ENCODE assay signal across 8 cellular contexts in the genomic region with DNA sequence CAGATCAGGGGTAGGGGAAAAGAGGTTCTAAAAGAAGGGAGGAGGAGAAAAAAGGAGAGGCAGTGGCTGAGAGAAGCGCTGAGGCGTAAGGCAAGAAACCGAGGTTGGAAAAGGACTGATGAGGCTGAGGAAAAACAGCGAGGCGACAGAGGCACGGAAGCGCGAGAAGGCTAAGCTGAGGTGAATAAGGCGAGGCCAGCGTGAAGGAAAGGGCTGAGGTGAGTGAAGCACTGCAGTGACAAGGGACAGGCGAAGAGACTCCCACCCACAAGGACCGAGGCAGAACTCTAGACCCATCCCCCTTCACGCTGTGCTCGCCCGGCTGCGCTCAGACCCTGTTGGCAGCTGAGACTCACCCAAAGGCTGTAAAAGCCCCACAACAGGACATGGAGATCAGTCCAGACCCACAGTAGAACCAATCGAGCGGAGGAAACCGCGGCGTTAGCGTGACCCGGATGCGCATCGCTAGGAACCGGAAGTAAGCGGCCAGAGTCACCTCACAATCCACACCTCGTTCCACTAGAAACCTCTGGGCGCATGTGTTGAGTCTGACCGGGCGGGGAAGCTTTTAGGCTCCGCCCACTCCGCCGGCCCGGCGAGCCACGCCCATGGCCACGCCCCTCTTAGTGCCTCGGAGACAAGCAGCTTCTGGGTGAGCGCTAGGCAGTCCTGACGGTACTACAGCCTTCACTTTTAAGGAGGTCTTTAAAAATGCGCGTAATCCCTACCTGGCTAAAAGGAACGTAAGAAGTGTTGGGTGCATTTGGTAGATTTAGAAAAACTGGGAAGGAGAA. TPM values are rescaled to one million over a fixed set of nuclear protein-coding genes. Genes with fewer than 3 reads are reported as not detected.
DNase-seq lines count a peak whose midpoint lies in the region; FAIRE-seq and TF ChIP-seq lines count a peak whose summit lies in the region.

A gene with protein sequence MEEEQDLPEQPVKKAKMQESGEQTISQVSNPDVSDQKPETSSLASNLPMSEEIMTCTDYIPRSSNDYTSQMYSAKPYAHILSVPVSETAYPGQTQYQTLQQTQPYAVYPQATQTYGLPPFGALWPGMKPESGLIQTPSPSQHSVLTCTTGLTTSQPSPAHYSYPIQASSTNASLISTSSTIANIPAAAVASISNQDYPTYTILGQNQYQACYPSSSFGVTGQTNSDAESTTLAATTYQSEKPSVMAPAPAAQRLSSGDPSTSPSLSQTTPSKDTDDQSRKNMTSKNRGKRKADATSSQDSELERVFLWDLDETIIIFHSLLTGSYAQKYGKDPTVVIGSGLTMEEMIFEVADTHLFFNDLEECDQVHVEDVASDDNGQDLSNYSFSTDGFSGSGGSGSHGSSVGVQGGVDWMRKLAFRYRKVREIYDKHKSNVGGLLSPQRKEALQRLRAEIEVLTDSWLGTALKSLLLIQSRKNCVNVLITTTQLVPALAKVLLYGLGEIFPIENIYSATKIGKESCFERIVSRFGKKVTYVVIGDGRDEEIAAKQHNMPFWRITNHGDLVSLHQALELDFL (minus strand): TSS at position 443 of the 794 bp plus-strand sequence. CDS start 30,584 bp downstream, outside the sequence.

- no peak within 1 kb of the TSS for H3K14ac ChIP-seq in neuronal stem cell (ENCODE audit: low read length)

- peak within 1 kb of the TSS; percentile 1 for H2AK5ac ChIP-seq in neuronal stem cell (ENCODE audit: low read depth, low read length)

- H2BK120ac ChIP-seq in neuronal stem cell (ENCODE audit: low read depth, low read length) = no peak within 1 kb of the TSS

- H3K4me3 ChIP-seq in HFF-Myc (replicated peaks; ENCODE audit: low read depth, low read length) (peak within 1 kb of the TSS; percentile 72), neuronal stem cell (ENCODE audit: low read length in 2 of 2) (peak within 1 kb of the TSS; percentile 68 to 85)

- intact Hi-C loops in activated naive CD4-positive, alpha-beta T cell treated with anti-CD3 and anti-CD28 coated beads for 36 hours (cut with micrococcal nuclease) = loop anchor here (1.0 to 2.0 kb wide), 6 partner anchors 26 to 465 kb away; partner anchors contain the start of gene TRNAU1AP

- peak within 1 kb of the TSS; percentile 90 for H2AFZ ChIP-seq in neuronal stem cell (ENCODE audit: low read length)

- H3K27ac Mint-ChIP-seq in activated naive CD4-positive, alpha-beta T cell treated with anti-CD3 and anti-CD28 coated beads for 36 hours = peak within 1 kb of the TSS; percentile 87

- H3K4me2 ChIP-seq in neuronal stem cell (ENCODE audit: insufficient read depth, low read length, poor library complexity, severe bottlenecking) = peak within 1 kb of the TSS; percentile 89

- no peaks in the 10 kb centered on the region for H3K36me3 ChIP-seq in neuronal stem cell (replicated peaks in 1 of 2; ENCODE audit: control insufficient read depth in 2 of 2, insufficient read depth in 2 of 2, low read length in 2 of 2)

- H3K9me3 ChIP-seq in neuronal stem cell (replicated peaks in 1 of 2; ENCODE audit: control insufficient read depth in 2 of 2, insufficient read depth in 1 of 2, low read depth in 1 of 2, low read length in 2 of 2) = no peaks in the 10 kb centered on the region

- peak within 1 kb of the TSS; percentile 16 for H3K23ac ChIP-seq in neuronal stem cell (ENCODE audit: low read depth, low read length, poor library complexity)

- no peaks in the 10 kb centered on the region for H3K4me1 ChIP-seq in neuronal stem cell (ENCODE audit: control insufficient read depth in 2 of 2, insufficient read depth in 1 of 2, low read depth in 1 of 2, low read length in 2 of 2)

- no peak for FAIRE-seq in frontal cortex (lab: Jason Lieb, UNC)

- H3K4me1 Mint-ChIP-seq in activated naive CD4-positive, alpha-beta T cell treated with anti-CD3 and anti-CD28 coated beads for 36 hours (ENCODE audit: low read depth) = peaks cover 25% of the 10 kb centered on the region

- H3K27me3 Mint-ChIP-seq in activated naive CD4-positive, alpha-beta T cell treated with anti-CD3 and anti-CD28 coated beads for 36 hours (ENCODE audit: low read depth) = peaks cover 3% of the 10 kb centered on the region

- H3K79me1 ChIP-seq in neuronal stem cell (ENCODE audit: low read depth, low read length) = no peaks in the 10 kb centered on the region

- no peak within 1 kb of the TSS for H4K91ac ChIP-seq in neuronal stem cell (ENCODE audit: low read depth, low read length, poor library complexity)

- H3K36me3 Mint-ChIP-seq in activated naive CD4-positive, alpha-beta T cell treated with anti-CD3 and anti-CD28 coated beads for 36 hours (ENCODE audit: low read depth) = no peaks in the 10 kb centered on the region

- peak within 1 kb of the TSS; percentile 93 for H3K9ac ChIP-seq in neuronal stem cell (ENCODE audit: low read depth, low read length, poor library complexity)

- TF ChIP-seq CTCF in HFF-Myc (IDR thresholded peaks at IDR 0.05; ENCODE audit: low read depth, low read length, missing control alignments) (no peak), subcutaneous adipose tissue (IDR thresholded peaks at IDR 0.05; ENCODE audit: low read depth) (no peak)

- no peak within 1 kb of the TSS for H3K4ac ChIP-seq in neuronal stem cell (ENCODE audit: low read length)

- H2BK5ac ChIP-seq in neuronal stem cell (ENCODE audit: low read length) = peak within 1 kb of the TSS; percentile 13

- no peak within 1 kb of the TSS for H4K8ac ChIP-seq in neuronal stem cell (ENCODE audit: low read depth, low read length)

- H3K27me3 ChIP-seq in neuronal stem cell (ENCODE audit: control insufficient read depth in 3 of 3, insufficient read depth in 3 of 3, low read depth in 1 of 3, low read length in 3 of 3) = no peaks in the 10 kb centered on the region

- WGBS in neuronal stem cell (ENCODE audit: extremely low coverage in 2 of 2, insufficient read length in 2 of 2, insufficient replicate concordance in 1 of 2), 2 donors = no CpG with 5 or more reads among the region's 44 CpGs

- H3K27ac ChIP-seq in neuronal stem cell (replicated peaks; ENCODE audit: low read length) = peak within 1 kb of the TSS; percentile 86

- no peak within 1 kb of the TSS for H2BK15ac ChIP-seq in neuronal stem cell (ENCODE audit: low read length)

- H2BK12ac ChIP-seq in neuronal stem cell (ENCODE audit: low read length) = no peak within 1 kb of the TSS

- peak within 1 kb of the TSS; percentile 91 for H3K4me3 Mint-ChIP-seq in activated naive CD4-positive, alpha-beta T cell treated with anti-CD3 and anti-CD28 coated beads for 36 hours

- CTCF ChIA-PET in activated naive CD4-positive, alpha-beta T cell treated with anti-CD3 and anti-CD28 coated beads for 36 hours (lab: Charles Lee) = interaction anchor here (0.7 to 9.5 kb wide), 8 partner anchors 10 to 172 kb away, joined by 3 to 132 read pairs (median 4); no protein-coding TSS in a partner anchor

- H3K18ac ChIP-seq in neuronal stem cell (ENCODE audit: low read length) = peak within 1 kb of the TSS; percentile 73

- peak; percentile 99 for DNase-seq in GM03348 (ENCODE audit: low spot score)
- peak; percentile 96 for DNase-seq in HFF-Myc (ENCODE audit: extremely low read depth, low read depth)
- DNase-seq in NAMALWA (ENCODE audit: low spot score) = peak; percentile 99
- DNase-seq in SK-N-DZ (ENCODE audit: low spot score) = peak; percentile 96
- peak; percentile 99 for DNase-seq in activated naive CD4-positive, alpha-beta T cell treated with anti-CD3 and anti-CD28 coated beads for 36 hours
- peak; percentile 80 to 97 for DNase-seq in frontal cortex (ENCODE audit: low spot score in 2 of 2)
- DNase-seq in neuronal stem cell (ENCODE audit: low spot score) = peak; percentile 95

- no peaks in the 10 kb centered on the region for H3K9me3 Mint-ChIP-seq in activated naive CD4-positive, alpha-beta T cell treated with anti-CD3 and anti-CD28 coated beads for 36 hours

RNA-seq across cellular contexts. Expression of the gene that starts here (rescaled TPM):
- 11.8 and 18.6 TPM in 2 replicates for polyA plus RNA-seq in SK-N-DZ (2014; cell fraction: cytosol; rRNA removed)
- 9.3 and 17.9 TPM in 2 replicates for polyA plus RNA-seq in SK-N-DZ (2014; cell fraction: nucleus; rRNA removed)
- 10 to 100 TPM; 25.4 to 25.9 TPM for total RNA-seq in activated naive CD4-positive, alpha-beta T cell treated with anti-CD3 and anti-CD28 coated beads for 36 hours
- total RNA-seq in frontal cortex (9.4 TPM), subcutaneous adipose tissue (10 to 100 TPM in 3 of 4 donors, 1 to 10 TPM in 1; 9.6 to 15.5 (median 12.6) TPM)
- polyA plus RNA-seq in neuronal stem cell (2013, experiment 1 of 2) = 19.8 TPM
- polyA plus RNA-seq in neuronal stem cell (2013, experiment 2 of 2) = 19.1 TPM

Comparison
In these comparisons a context has a peak if more than half of its experiments do, and no peak if none do; other contexts are left out.
1. Peak in every context shown above with its lines: DNase-seq, H3K4me3 ChIP-seq and H3K27ac ChIP-seq.